Comparison of ENCODE assay signal across 1 cellular context in genomic region chr22:37817705-37818311, GRCh38.
TF ChIP-seq lines count a peak whose summit lies in the region.

No MANE protein-coding gene starts in this region.

TF ChIP-seq in K562, 482 proteins besides CTCF, POLR2A, EP300 and RAD21 (continues in another document):
- TF ChIP-seq ZNF518B (CRISPR knock-in tag; IDR thresholded peaks at IDR 0.05) (no peak), BDP1 (IDR thresholded peaks at IDR 0.05; ENCODE audit: insufficient read depth, insufficient read length) (no peak), HCFC1 (IDR thresholded peaks at IDR 0.05; ENCODE audit: low read depth, low read length) (no peak), GATA2 (CRISPR knock-in tag; IDR thresholded peaks at IDR 0.05) (0 out of 2 replicates have a peak, but pooled peaks have one; percentile 19), SUPT5H (IDR thresholded peaks at IDR 0.05) (peak; percentile 54; the same call in 1 of the 2 replicates), ATF1 (CRISPR knock-in tag; IDR thresholded peaks at IDR 0.05) (no peak), ATF1 (tag; IDR thresholded peaks at IDR 0.05) (0 out of 2 replicates have a peak, but pooled peaks have one; percentile 16), YY1 (IDR thresholded peaks at IDR 0.05; ENCODE audit: borderline replicate concordance in 1 of 3, control insufficient read depth in 1 of 3, extremely low read depth in 1 of 3, insufficient read depth in 3 of 3, insufficient read length in 1 of 3, insufficient replicate concordance in 2 of 3, low read depth in 1 of 3, low read length in 2 of 3) (peak in 1 of 3 experiments; percentile 21), ZBTB5 (IDR thresholded peaks at IDR 0.05) (no peak), MYC (IDR thresholded peaks at IDR 0.05; ENCODE audit: low read depth, low read length) (peak; percentile 50; the same call in 1 of the 2 replicates), MYC (CRISPR knock-in tag; IDR thresholded peaks at IDR 0.05; ENCODE audit: borderline replicate concordance, low read depth) (no peak), TEAD1 (CRISPR knock-in tag; IDR thresholded peaks at IDR 0.05) (0 out of 4 replicates have a peak, but pooled peaks of 1 of the 2 experiments have one; percentile 57), SMC3 (conservative IDR thresholded peaks at IDR 0.05; ENCODE audit: insufficient read depth, low read depth, low read length) (peak; percentile 70), ATF7 (IDR thresholded peaks at IDR 0.05) (peak; percentile 53), JUND (IDR thresholded peaks at IDR 0.05; ENCODE audit: borderline replicate concordance, low read depth, low read length) (peak; percentile 15; the same call in 1 of the 2 replicates), JUND (tag; IDR thresholded peaks at IDR 0.05; ENCODE audit: borderline replicate concordance, low read depth, low read length) (no peak; the same call in 2 of the 3 replicates), PCBP1 (IDR thresholded peaks at IDR 0.05; ENCODE audit: low read depth, low read length, poor library complexity, severe bottlenecking) (peak; percentile 12), FIP1L1 (IDR thresholded peaks at IDR 0.05; ENCODE audit: low read depth, low read length, poor library complexity, severe bottlenecking) (peak; percentile 45), ZBTB7A (IDR thresholded peaks at IDR 0.05; ENCODE audit: borderline replicate concordance, control insufficient read depth, low read depth, low read length) (peak; percentile 55; the same call in 1 of the 2 replicates), MYNN (IDR thresholded peaks at IDR 0.05) (peak; percentile 43; the same call in 1 of the 2 replicates), MYNN (CRISPR knock-in tag; IDR thresholded peaks at IDR 0.05) (no peak), CHD2 (IDR thresholded peaks at IDR 0.05; ENCODE audit: low read depth, low read length) (no peak), ZSCAN29 (IDR thresholded peaks at IDR 0.05) (no peak), SP1 (CRISPR knock-in tag; IDR thresholded peaks at IDR 0.05) (peak; percentile 89), MAZ (CRISPR knock-in tag; conservative IDR thresholded peaks at IDR 0.05 in 1 of 2, IDR thresholded peaks at IDR 0.05 in 1 of 2) (peak; percentile 82 to 96), GABPB1 (CRISPR knock-in tag; IDR thresholded peaks at IDR 0.05) (0 out of 2 replicates have a peak, but pooled peaks have one; percentile 22), RB1 (IDR thresholded peaks at IDR 0.05; ENCODE audit: low read depth) (peak; percentile 61; the same call in 1 of the 2 replicates), DEAF1 (CRISPR knock-in tag; IDR thresholded peaks at IDR 0.05) (peak; percentile 66; the same call in 1 of the 2 replicates), CREB1 (IDR thresholded peaks at IDR 0.05) (no peak), CREB1 (CRISPR knock-in tag; IDR thresholded peaks at IDR 0.05) (peak; percentile 55; the same call in 1 of the 2 replicates), ESRRA (IDR thresholded peaks at IDR 0.05; ENCODE audit: borderline replicate concordance, low read depth) (peak; percentile 88), CTCFL (IDR thresholded peaks at IDR 0.05; ENCODE audit: borderline replicate concordance, insufficient read depth, low read depth, low read length, poor library complexity, severe bottlenecking) (peak; percentile 37), SMAD4 (CRISPR knock-in tag; conservative IDR thresholded peaks at IDR 0.05) (peak; percentile 56; the same call in 1 of the 2 replicates), BRD9 (IDR thresholded peaks at IDR 0.05; ENCODE audit: low read depth, partially characterized antibody) (no peak), RFX7 (CRISPR knock-in tag; IDR thresholded peaks at IDR 0.05) (no peak), CTBP1 (IDR thresholded peaks at IDR 0.05; ENCODE audit: borderline replicate concordance) (peak; percentile 61; the same call in 1 of the 2 replicates), HMGN3 (IDR thresholded peaks at IDR 0.05; ENCODE audit: borderline replicate concordance, extremely low read depth, insufficient read length, low read depth, low read length) (peak; percentile 62), NFXL1 (CRISPR knock-in tag; IDR thresholded peaks at IDR 0.05) (no peak), SRSF1 (IDR thresholded peaks at IDR 0.05; ENCODE audit: low read depth, low read length) (no peak), POLR2G (IDR thresholded peaks at IDR 0.05; ENCODE audit: low read depth, low read length) (peak; percentile 53), NCOR1 (IDR thresholded peaks at IDR 0.05) (no peak), MTA3 (IDR thresholded peaks at IDR 0.05; ENCODE audit: borderline replicate concordance) (peak; percentile 49; the same call in 1 of the 2 replicates), KLF13 (tag; IDR thresholded peaks at IDR 0.05; ENCODE audit: borderline replicate concordance, low read depth) (peak; percentile 80; the same call in 1 of the 2 replicates), ETV6 (IDR thresholded peaks at IDR 0.05; ENCODE audit: borderline replicate concordance in 1 of 2, low read depth in 2 of 2, low read length in 1 of 2) (no peak), ETV6 (CRISPR knock-in tag; IDR thresholded peaks at IDR 0.05; ENCODE audit: borderline replicate concordance) (no peak)
- TF ChIP-seq, protein P1, sequence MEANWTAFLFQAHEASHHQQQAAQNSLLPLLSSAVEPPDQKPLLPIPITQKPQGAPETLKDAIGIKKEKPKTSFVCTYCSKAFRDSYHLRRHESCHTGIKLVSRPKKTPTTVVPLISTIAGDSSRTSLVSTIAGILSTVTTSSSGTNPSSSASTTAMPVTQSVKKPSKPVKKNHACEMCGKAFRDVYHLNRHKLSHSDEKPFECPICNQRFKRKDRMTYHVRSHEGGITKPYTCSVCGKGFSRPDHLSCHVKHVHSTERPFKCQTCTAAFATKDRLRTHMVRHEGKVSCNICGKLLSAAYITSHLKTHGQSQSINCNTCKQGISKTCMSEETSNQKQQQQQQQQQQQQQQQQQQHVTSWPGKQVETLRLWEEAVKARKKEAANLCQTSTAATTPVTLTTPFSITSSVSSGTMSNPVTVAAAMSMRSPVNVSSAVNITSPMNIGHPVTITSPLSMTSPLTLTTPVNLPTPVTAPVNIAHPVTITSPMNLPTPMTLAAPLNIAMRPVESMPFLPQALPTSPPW (CRISPR knock-in tag; IDR thresholded peaks at IDR 0.05) = peak; percentile 84
- TF ChIP-seq, protein P2, sequence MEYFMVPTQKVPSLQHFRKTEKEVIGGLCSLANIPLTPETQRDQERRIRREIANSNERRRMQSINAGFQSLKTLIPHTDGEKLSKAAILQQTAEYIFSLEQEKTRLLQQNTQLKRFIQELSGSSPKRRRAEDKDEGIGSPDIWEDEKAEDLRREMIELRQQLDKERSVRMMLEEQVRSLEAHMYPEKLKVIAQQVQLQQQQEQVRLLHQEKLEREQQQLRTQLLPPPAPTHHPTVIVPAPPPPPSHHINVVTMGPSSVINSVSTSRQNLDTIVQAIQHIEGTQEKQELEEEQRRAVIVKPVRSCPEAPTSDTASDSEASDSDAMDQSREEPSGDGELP (CRISPR knock-in tag; IDR thresholded peaks at IDR 0.05; ENCODE audit: borderline replicate concordance) = peak; percentile 73
- TF ChIP-seq, protein P3, sequence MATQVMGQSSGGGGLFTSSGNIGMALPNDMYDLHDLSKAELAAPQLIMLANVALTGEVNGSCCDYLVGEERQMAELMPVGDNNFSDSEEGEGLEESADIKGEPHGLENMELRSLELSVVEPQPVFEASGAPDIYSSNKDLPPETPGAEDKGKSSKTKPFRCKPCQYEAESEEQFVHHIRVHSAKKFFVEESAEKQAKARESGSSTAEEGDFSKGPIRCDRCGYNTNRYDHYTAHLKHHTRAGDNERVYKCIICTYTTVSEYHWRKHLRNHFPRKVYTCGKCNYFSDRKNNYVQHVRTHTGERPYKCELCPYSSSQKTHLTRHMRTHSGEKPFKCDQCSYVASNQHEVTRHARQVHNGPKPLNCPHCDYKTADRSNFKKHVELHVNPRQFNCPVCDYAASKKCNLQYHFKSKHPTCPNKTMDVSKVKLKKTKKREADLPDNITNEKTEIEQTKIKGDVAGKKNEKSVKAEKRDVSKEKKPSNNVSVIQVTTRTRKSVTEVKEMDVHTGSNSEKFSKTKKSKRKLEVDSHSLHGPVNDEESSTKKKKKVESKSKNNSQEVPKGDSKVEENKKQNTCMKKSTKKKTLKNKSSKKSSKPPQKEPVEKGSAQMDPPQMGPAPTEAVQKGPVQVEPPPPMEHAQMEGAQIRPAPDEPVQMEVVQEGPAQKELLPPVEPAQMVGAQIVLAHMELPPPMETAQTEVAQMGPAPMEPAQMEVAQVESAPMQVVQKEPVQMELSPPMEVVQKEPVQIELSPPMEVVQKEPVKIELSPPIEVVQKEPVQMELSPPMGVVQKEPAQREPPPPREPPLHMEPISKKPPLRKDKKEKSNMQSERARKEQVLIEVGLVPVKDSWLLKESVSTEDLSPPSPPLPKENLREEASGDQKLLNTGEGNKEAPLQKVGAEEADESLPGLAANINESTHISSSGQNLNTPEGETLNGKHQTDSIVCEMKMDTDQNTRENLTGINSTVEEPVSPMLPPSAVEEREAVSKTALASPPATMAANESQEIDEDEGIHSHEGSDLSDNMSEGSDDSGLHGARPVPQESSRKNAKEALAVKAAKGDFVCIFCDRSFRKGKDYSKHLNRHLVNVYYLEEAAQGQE (CRISPR knock-in tag; IDR thresholded peaks at IDR 0.05; ENCODE audit: low read depth) = peak; percentile 44; the same call in 1 of the 2 replicates
- TF ChIP-seq, protein P4, sequence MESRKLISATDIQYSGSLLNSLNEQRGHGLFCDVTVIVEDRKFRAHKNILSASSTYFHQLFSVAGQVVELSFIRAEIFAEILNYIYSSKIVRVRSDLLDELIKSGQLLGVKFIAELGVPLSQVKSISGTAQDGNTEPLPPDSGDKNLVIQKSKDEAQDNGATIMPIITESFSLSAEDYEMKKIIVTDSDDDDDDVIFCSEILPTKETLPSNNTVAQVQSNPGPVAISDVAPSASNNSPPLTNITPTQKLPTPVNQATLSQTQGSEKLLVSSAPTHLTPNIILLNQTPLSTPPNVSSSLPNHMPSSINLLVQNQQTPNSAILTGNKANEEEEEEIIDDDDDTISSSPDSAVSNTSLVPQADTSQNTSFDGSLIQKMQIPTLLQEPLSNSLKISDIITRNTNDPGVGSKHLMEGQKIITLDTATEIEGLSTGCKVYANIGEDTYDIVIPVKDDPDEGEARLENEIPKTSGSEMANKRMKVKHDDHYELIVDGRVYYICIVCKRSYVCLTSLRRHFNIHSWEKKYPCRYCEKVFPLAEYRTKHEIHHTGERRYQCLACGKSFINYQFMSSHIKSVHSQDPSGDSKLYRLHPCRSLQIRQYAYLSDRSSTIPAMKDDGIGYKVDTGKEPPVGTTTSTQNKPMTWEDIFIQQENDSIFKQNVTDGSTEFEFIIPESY (CRISPR knock-in tag; IDR thresholded peaks at IDR 0.05) = 0 out of 2 replicates have a peak, but pooled peaks have one; percentile 38
